8 cellular contexts compared by ENCODE assay signal in the genomic region with DNA sequence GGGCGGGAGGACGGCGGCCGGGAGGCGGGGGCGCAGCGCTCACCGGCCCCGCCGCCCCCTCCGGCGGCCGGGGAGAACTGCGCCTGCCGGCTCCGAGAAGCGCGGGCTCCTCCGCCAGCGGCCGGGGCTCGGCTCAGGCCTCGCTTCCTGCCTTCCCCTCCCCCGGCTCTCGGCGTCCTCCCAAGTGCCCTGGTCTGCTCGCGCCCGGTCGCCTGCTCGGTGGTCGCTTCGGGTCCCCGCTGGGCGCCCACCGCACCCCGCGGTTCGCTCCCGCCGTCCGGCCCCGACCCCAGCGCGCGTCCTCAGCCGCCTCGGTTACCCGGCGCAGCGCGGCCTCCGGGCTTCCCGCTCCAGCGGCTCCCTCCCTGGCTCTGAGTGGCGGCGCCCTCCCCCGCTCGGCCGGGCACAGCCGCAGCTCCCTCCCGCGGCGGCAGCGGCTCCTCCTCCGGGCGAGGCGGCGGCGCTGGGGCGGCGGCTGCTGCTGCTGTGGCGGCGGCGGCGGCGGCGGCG. TPM values are rescaled to one million over a fixed set of nuclear protein-coding genes. Genes with fewer than 3 reads are reported as not detected.
A peak's percentile ranks its signal among the peaks of the same experiment; 100 is the strongest.
DNase-seq lines count a peak whose midpoint lies in the region; ATAC-seq and TF ChIP-seq lines count a peak whose summit lies in the region.

No MANE protein-coding gene starts in this region.

- no peak for TF ChIP-seq EP300 in gastroesophageal sphincter (IDR thresholded peaks at IDR 0.05)

- no peak overlapping the region for H2AFZ ChIP-seq in osteoblast (ENCODE audit: low read length)

- in situ Hi-C loops in Panc1 (cut with HindIII; ENCODE audit: low pct_unique_long_range_greater_than_20kb, low sequenced_read_pairs), result no loop called here

- H3K4me2 ChIP-seq in osteoblast (ENCODE audit: insufficient read depth, low read length), result peak overlapping the region; percentile 51

- CTCF ChIA-PET in Panc1 (lab: Charles Lee), result no interaction called here

- WGBS in gastroesophageal sphincter (ENCODE audit: low coverage in 1 of 2), 2 donors, result no CpG with 5 or more reads among the region's 79 CpGs

- POLR2A ChIA-PET in Panc1 (lab: Charles Lee), result interaction anchor here (0.6 kb wide), 1 partner anchor 115 kb away, joined by 6 read pairs; no protein-coding TSS in a partner anchor

- H3K27ac ChIP-seq in Panc1 (ENCODE audit: low read length) (no peak overlapping the region), gastroesophageal sphincter (peak overlapping the region; percentile 79 to 100 (median 94)), osteoblast (ENCODE audit: low read depth, low read length) (peak overlapping the region; percentile 70)

- H3K36me3 ChIP-seq in BE2C (peaks cover 40% of the 10 kb centered on the region), Panc1 (ENCODE audit: control insufficient read depth, insufficient read depth, low read length) (peaks cover 8% of the 10 kb centered on the region), gastroesophageal sphincter (peaks cover 0 to 33% of the 10 kb centered on the region in 2 donors), osteoblast (ENCODE audit: insufficient read depth, low read length) (peaks cover 28% of the 10 kb centered on the region)

- no peaks in the 10 kb centered on the region for H3K9me3 Mint-ChIP-seq in activated T-helper 2 cell treated with anti-CD3 and anti-CD28 coated beads, Interferon-gamma antibody, Interleukin-2, Interleukin-4, amounts not matched to agents 10 μg/mL and 5 μg/mL and 100 μg/mL, durations not matched to agents 14 hours and 24 hours and 36 hours

- H3K4me1 ChIP-seq in BE2C (peaks cover 5% of the 10 kb centered on the region), Panc1 (ENCODE audit: control insufficient read depth, insufficient read depth, low read length) (peaks cover 26% of the 10 kb centered on the region), gastroesophageal sphincter (peaks cover 7 to 50% (median 28%) of the 10 kb centered on the region in 3 donors), osteoblast (ENCODE audit: insufficient read depth, low read length) (peaks cover 38% of the 10 kb centered on the region)

- H3K79me2 ChIP-seq in osteoblast (ENCODE audit: insufficient read depth, low read length), result peaks cover 34% of the 10 kb centered on the region

- H4K20me1 ChIP-seq in osteoblast (ENCODE audit: insufficient read depth, low read length), result peaks cover 38% of the 10 kb centered on the region

- peak overlapping the region; percentile 83 for H3K4me3 ChIP-seq in BE2C (ENCODE audit: low read depth, low read length)
- peak overlapping the region; percentile 30 to 69 for H3K4me3 ChIP-seq in Panc1 (ENCODE audit: low read depth in 2 of 2, low read length in 2 of 2)
- H3K4me3 ChIP-seq in gastroesophageal sphincter, result peak overlapping the region; percentile 48 to 64
- H3K4me3 ChIP-seq in osteoblast (ENCODE audit: insufficient read depth, low read length), result peak overlapping the region; percentile 84

- peaks cover 38% of the 10 kb centered on the region for H3K4me1 Mint-ChIP-seq in activated T-helper 2 cell treated with anti-CD3 and anti-CD28 coated beads, Interferon-gamma antibody, Interleukin-2, Interleukin-4, amounts not matched to agents 10 μg/mL and 5 μg/mL and 100 μg/mL, durations not matched to agents 14 hours and 24 hours and 36 hours (ENCODE audit: low read depth)

- no peaks in the 10 kb centered on the region for H3K27me3 ChIP-seq in BE2C
- no peaks in the 10 kb centered on the region for H3K27me3 ChIP-seq in Panc1 (ENCODE audit: control insufficient read depth, insufficient read depth, low read length)
- no peaks in the 10 kb centered on the region for H3K27me3 ChIP-seq in gastroesophageal sphincter
- no peaks in the 10 kb centered on the region for H3K27me3 ChIP-seq in osteoblast (ENCODE audit: insufficient read depth, low read length)

- peak; percentile 55 to 62 for TF ChIP-seq POLR2A in gastroesophageal sphincter (IDR thresholded peaks at IDR 0.05)

- TF ChIP-seq CTCF in BE2C (IDR thresholded peaks at IDR 0.05; ENCODE audit: low read depth, low read length) (no peak), Panc1 (IDR thresholded peaks at IDR 0.05) (peak; percentile 50), gastroesophageal sphincter (IDR thresholded peaks at IDR 0.05) (peak in 3 of 4 experiments; percentile 55 to 86 (median 85)), osteoblast (IDR thresholded peaks at IDR 0.05; ENCODE audit: extremely low read depth, low read depth, low read length) (peak; percentile 22)

- peak; percentile 42 for ATAC-seq in GM18867 (IDR thresholded peaks at IDR 0.05; ENCODE audit: unreplicated experiment)
- peak; percentile 27 for ATAC-seq in HG03108 (IDR thresholded peaks at IDR 0.05; ENCODE audit: unreplicated experiment)
- ATAC-seq in Panc1, result peak; percentile 53
- ATAC-seq in gastroesophageal sphincter, result peak; percentile 67

- H3K27me3 Mint-ChIP-seq in activated T-helper 2 cell treated with anti-CD3 and anti-CD28 coated beads, Interferon-gamma antibody, Interleukin-2, Interleukin-4, amounts not matched to agents 10 μg/mL and 5 μg/mL and 100 μg/mL, durations not matched to agents 14 hours and 24 hours and 36 hours (ENCODE audit: low read depth), result no peaks in the 10 kb centered on the region

- no peak overlapping the region for H3K4me3 Mint-ChIP-seq in activated T-helper 2 cell treated with anti-CD3 and anti-CD28 coated beads, Interferon-gamma antibody, Interleukin-2, Interleukin-4, amounts not matched to agents 10 μg/mL and 5 μg/mL and 100 μg/mL, durations not matched to agents 14 hours and 24 hours and 36 hours (ENCODE audit: low read depth)

- DNase-seq in BE2C (peak; percentile 80), Panc1 (ENCODE audit: low read depth, low spot score) (no peak), osteoblast (ENCODE audit: insufficient read length, low spot score, missing footprints) (peak; percentile 99), middle frontal gyrus (ENCODE audit: extremely low spot score, low spot score) (no peak)
- peak; percentile 71 for DNase-seq in activated T-helper 2 cell treated with anti-CD3 and anti-CD28 coated beads, Interferon-gamma antibody, Interleukin-2, Interleukin-4, amounts not matched to agents 10 μg/mL and 5 μg/mL and 100 μg/mL, durations not matched to agents 14 hours and 24 hours and 36 hours (ENCODE audit: low spot score)

- no TSS peak for BruUV-seq in Panc1 (replicated peaks; lab: Mats Ljungman, UMichigan)

- H3K27ac Mint-ChIP-seq in activated T-helper 2 cell treated with anti-CD3 and anti-CD28 coated beads, Interferon-gamma antibody, Interleukin-2, Interleukin-4, amounts not matched to agents 10 μg/mL and 5 μg/mL and 100 μg/mL, durations not matched to agents 14 hours and 24 hours and 36 hours, result no peak overlapping the region

- intact Hi-C loops in Panc1 (cut with micrococcal nuclease; ENCODE audit: unreplicated experiment), result no loop called here
- intact Hi-C loops in activated T-helper 2 cell treated with anti-CD3 and anti-CD28 coated beads, Interferon-gamma antibody, Interleukin-2, Interleukin-4, amounts not matched to agents 10 μg/mL and 5 μg/mL and 100 μg/mL, durations not matched to agents 14 hours and 24 hours and 36 hours (cut with micrococcal nuclease), result no loop called here

- no peaks in the 10 kb centered on the region for H3K9me3 ChIP-seq in BE2C
- no peaks in the 10 kb centered on the region for H3K9me3 ChIP-seq in Panc1 (ENCODE audit: control insufficient read depth, insufficient read depth, low read depth, low read length)
- H3K9me3 ChIP-seq in gastroesophageal sphincter, result no peaks in the 10 kb centered on the region
- no peaks in the 10 kb centered on the region for H3K9me3 ChIP-seq in osteoblast (ENCODE audit: low read depth, low read length)

- H3K36me3 Mint-ChIP-seq in activated T-helper 2 cell treated with anti-CD3 and anti-CD28 coated beads, Interferon-gamma antibody, Interleukin-2, Interleukin-4, amounts not matched to agents 10 μg/mL and 5 μg/mL and 100 μg/mL, durations not matched to agents 14 hours and 24 hours and 36 hours (ENCODE audit: low read depth), result peaks cover 41% of the 10 kb centered on the region

RNA-seq across cellular contexts. Expression of gene UBTF, which starts 0.3 kb away (rescaled TPM):
- polyA plus RNA-seq in BE2C (2012; ENCODE audit: insufficient read depth, insufficient read length, low read depth), result 106 TPM
- total RNA-seq in Panc1 (2021; ENCODE audit: unreplicated experiment) (116 TPM), gastroesophageal sphincter (10 to 100 TPM; 55.6 to 85.5 (median 60.4) TPM), osteoblast (49.6 and 51.3 TPM in 2 replicates)
- 100.0 TPM for polyA plus RNA-seq in Panc1 (2012; ENCODE audit: insufficient read length)
- 177 and 181 TPM in 2 replicates for total RNA-seq in activated T-helper 2 cell treated with anti-CD3 and anti-CD28 coated beads, Interferon-gamma antibody, Interleukin-2, Interleukin-4, amounts not matched to agents 10 μg/mL and 5 μg/mL and 100 μg/mL, durations not matched to agents 14 hours and 24 hours and 36 hours

RNA-seq across cellular contexts. Expression of gene ATXN7L3, which starts 19.5 kb away (rescaled TPM):
- polyA plus RNA-seq in BE2C (2012; ENCODE audit: insufficient read depth, insufficient read length, low read depth), result 151 TPM
- total RNA-seq in Panc1 (2021; ENCODE audit: unreplicated experiment), result 69.8 TPM
- 57.4 TPM for polyA plus RNA-seq in Panc1 (2012; ENCODE audit: insufficient read length)
- total RNA-seq in activated T-helper 2 cell treated with anti-CD3 and anti-CD28 coated beads, Interferon-gamma antibody, Interleukin-2, Interleukin-4, amounts not matched to agents 10 μg/mL and 5 μg/mL and 100 μg/mL, durations not matched to agents 14 hours and 24 hours and 36 hours, result 107 and 113 TPM in 2 replicates
- 10 to 100 TPM; 33.2 to 63.0 (median 49.0) TPM for total RNA-seq in gastroesophageal sphincter
- 34.5 and 38.4 TPM in 2 replicates for total RNA-seq in osteoblast

RNA-seq across cellular contexts. Expression of gene TMUB2, which starts 32.4 kb away (rescaled TPM):
- polyA plus RNA-seq in BE2C (2012; ENCODE audit: insufficient read depth, insufficient read length, low read depth), result 64.2 TPM
- total RNA-seq in Panc1 (2021; ENCODE audit: unreplicated experiment) (30.7 TPM), gastroesophageal sphincter (10 to 100 TPM; 28.3 to 36.1 (median 29.8) TPM), osteoblast (27.1 and 27.9 TPM in 2 replicates)
- 31.4 TPM for polyA plus RNA-seq in Panc1 (2012; ENCODE audit: insufficient read length)
- total RNA-seq in activated T-helper 2 cell treated with anti-CD3 and anti-CD28 coated beads, Interferon-gamma antibody, Interleukin-2, Interleukin-4, amounts not matched to agents 10 μg/mL and 5 μg/mL and 100 μg/mL, durations not matched to agents 14 hours and 24 hours and 36 hours, result 20.4 and 20.9 TPM in 2 replicates

RNA-seq across cellular contexts. Expression of gene ASB16, which starts 48.7 kb away (rescaled TPM):
- 2.3 TPM for polyA plus RNA-seq in BE2C (2012; ENCODE audit: insufficient read depth, insufficient read length, low read depth)
- total RNA-seq in Panc1 (2021; ENCODE audit: unreplicated experiment) (not detected), gastroesophageal sphincter (1 to 10 TPM; 1.8 to 6.9 (median 3.9) TPM), osteoblast (not detected in 2 replicates)
- polyA plus RNA-seq in Panc1 (2012; ENCODE audit: insufficient read length), result 1.5 TPM
- total RNA-seq in activated T-helper 2 cell treated with anti-CD3 and anti-CD28 coated beads, Interferon-gamma antibody, Interleukin-2, Interleukin-4, amounts not matched to agents 10 μg/mL and 5 μg/mL and 100 μg/mL, durations not matched to agents 14 hours and 24 hours and 36 hours, result 0.21 and 0.59 TPM in 2 replicates

RNA-seq across cellular contexts. Expression of gene SLC4A1, which starts 48.8 kb away (rescaled TPM):
- not detected for polyA plus RNA-seq in BE2C (2012; ENCODE audit: insufficient read depth, insufficient read length, low read depth)
- total RNA-seq in Panc1 (2021; ENCODE audit: unreplicated experiment) (not detected), gastroesophageal sphincter (under 1 TPM in 3 of 4 donors, not detected in 1; 0.08 to 0.54 (median 0.45) TPM), osteoblast (under 0.01 TPM in 1 of 2 replicates, not detected in the other)
- not detected for polyA plus RNA-seq in Panc1 (2012; ENCODE audit: insufficient read length)
- total RNA-seq in activated T-helper 2 cell treated with anti-CD3 and anti-CD28 coated beads, Interferon-gamma antibody, Interleukin-2, Interleukin-4, amounts not matched to agents 10 μg/mL and 5 μg/mL and 100 μg/mL, durations not matched to agents 14 hours and 24 hours and 36 hours, result not detected in 2 replicates

Comparison
In these comparisons a context has a peak if more than half of its experiments do, and no peak if none do; other contexts are left out.
1. DNase-seq: peak in BE2C (single experiment), activated T-helper 2 cell treated with anti-CD3 and anti-CD28 coated beads, Interferon-gamma antibody, Interleukin-2, Interleukin-4, amounts not matched to agents 10 μg/mL and 5 μg/mL and 100 μg/mL, durations not matched to agents 14 hours and 24 hours and 36 hours (single experiment) and osteoblast (single experiment); none in Panc1 (single experiment) and middle frontal gyrus (single experiment).
2. Peak in every context shown above with its lines, with median percentiles within 50 percentile points of each other: H3K4me3 ChIP-seq and ATAC-seq.